In the genomic region with DNA sequence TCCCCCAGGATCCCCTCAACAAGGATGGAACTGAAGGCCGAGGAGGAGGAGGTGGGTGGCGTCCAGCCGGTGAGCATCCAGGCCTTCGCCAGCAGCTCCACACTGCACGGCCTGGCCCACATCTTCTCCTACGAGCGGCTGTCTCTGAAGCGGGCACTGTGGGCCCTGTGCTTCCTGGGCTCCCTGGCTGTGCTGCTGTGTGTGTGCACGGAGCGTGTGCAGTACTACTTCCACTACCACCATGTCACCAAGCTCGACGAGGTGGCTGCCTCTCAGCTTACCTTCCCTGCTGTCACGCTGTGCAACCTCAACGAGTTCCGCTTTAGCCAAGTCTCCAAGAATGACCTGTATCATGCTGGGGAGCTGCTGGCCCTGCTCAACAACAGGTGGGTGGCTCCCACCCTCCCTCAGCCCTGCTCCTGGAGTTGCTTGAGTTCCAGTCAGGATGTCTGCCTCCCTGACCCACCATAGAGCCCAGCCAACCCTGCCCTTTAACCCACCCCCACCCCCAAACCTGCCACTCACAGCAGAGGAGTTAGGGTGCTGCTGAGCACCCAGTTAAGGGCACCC, we compare ENCODE assay signal across 11 cellular contexts.
A peak's percentile ranks its signal among the peaks of the same experiment; 100 is the strongest.
DNase-seq lines count a peak whose midpoint lies in the region; ATAC-seq lines count a peak whose summit lies in the region.
"Had no signal": no experiment of that assay in that cellular context is flagged by ENCODE, and none has a peak within 500 bp of the region (broad histone marks: within the 10 kb centered on the region; RNA-seq: fewer than 3 reads in every experiment).

No MANE protein-coding gene starts in this region.

- peaks cover 58 to 83% of the 10 kb centered on the region in 2 donors for H3K27me3 Mint-ChIP-seq in effector memory CD8-positive, alpha-beta T cell
- peaks cover 17% of the 10 kb centered on the region for H3K27me3 Mint-ChIP-seq in stimulated activated naive CD8-positive, alpha-beta T cell treated with anti-CD3 and anti-CD28 coated beads, Interleukin-15, Interleukin-2, amounts not matched to agents 100 ng/mL and 50 ng/mL, for 24 hours

- H3K4me3 Mint-ChIP-seq in effector memory CD8-positive, alpha-beta T cell = peak overlapping the region; percentile 67 to 90
- peak overlapping the region; percentile 84 for H3K4me3 Mint-ChIP-seq in stimulated activated naive CD8-positive, alpha-beta T cell treated with anti-CD3 and anti-CD28 coated beads, Interleukin-15, Interleukin-2, amounts not matched to agents 100 ng/mL and 50 ng/mL, for 24 hours

- no peak for ATAC-seq in effector memory CD8-positive, alpha-beta T cell (replicated peaks)
- no peak for ATAC-seq in GM19328 (IDR thresholded peaks at IDR 0.05; ENCODE audit: unreplicated experiment)
- ATAC-seq in HG02571 (IDR thresholded peaks at IDR 0.05; ENCODE audit: unreplicated experiment) = no peak
- ATAC-seq: gastroesophageal sphincter had no signal

- H3K27ac Mint-ChIP-seq in effector memory CD8-positive, alpha-beta T cell = no peak overlapping the region
- peak overlapping the region; percentile 86 for H3K27ac Mint-ChIP-seq in stimulated activated naive CD8-positive, alpha-beta T cell treated with anti-CD3 and anti-CD28 coated beads, Interleukin-15, Interleukin-2, amounts not matched to agents 100 ng/mL and 50 ng/mL, for 24 hours
- H3K27ac Mint-ChIP-seq: activated B cell treated with CpG ODN at 0.5 μM for 24 hours had no signal

- peaks cover 23 to 24% of the 10 kb centered on the region in 2 donors for H3K4me1 Mint-ChIP-seq in effector memory CD8-positive, alpha-beta T cell (ENCODE audit: low read depth in 2 of 2)
- peaks cover 49% of the 10 kb centered on the region for H3K4me1 Mint-ChIP-seq in stimulated activated naive CD8-positive, alpha-beta T cell treated with anti-CD3 and anti-CD28 coated beads, Interleukin-15, Interleukin-2, amounts not matched to agents 100 ng/mL and 50 ng/mL, for 24 hours (ENCODE audit: low read depth)

- DNase-seq in activated CD8-positive, alpha-beta memory T cell treated with anti-CD3 and anti-CD28 coated beads for 24 hours = peak; percentile 69
- no peak for DNase-seq in activated CD8-positive, alpha-beta memory T cell treated with anti-CD3 and anti-CD28 coated beads, Interleukin-2, amount 50 U/mL, for 4 hours
- DNase-seq in NCI-H2196 (lab: John Stamatoyannopoulos, UW; ENCODE audit: unreplicated experiment) (peak; percentile 58), AG20443 (ENCODE audit: low spot score) (no peak)
- no peak for DNase-seq in effector memory CD8-positive, alpha-beta T cell
- DNase-seq: activated B cell treated with CpG ODN at 0.5 μM for 24 hours, NCI-H345 had no signal

- no peaks in the 10 kb centered on the region for H3K9me3 Mint-ChIP-seq in effector memory CD8-positive, alpha-beta T cell
- H3K9me3 Mint-ChIP-seq in stimulated activated naive CD8-positive, alpha-beta T cell treated with anti-CD3 and anti-CD28 coated beads, Interleukin-15, Interleukin-2, amounts not matched to agents 100 ng/mL and 50 ng/mL, for 24 hours = no peaks in the 10 kb centered on the region
- H3K9me3 Mint-ChIP-seq: activated B cell treated with CpG ODN at 0.5 μM for 24 hours had no signal

- peaks cover 3% of the 10 kb centered on the region for H3K36me3 Mint-ChIP-seq in effector memory CD8-positive, alpha-beta T cell (ENCODE audit: insufficient read depth)
- H3K36me3 Mint-ChIP-seq in stimulated activated naive CD8-positive, alpha-beta T cell treated with anti-CD3 and anti-CD28 coated beads, Interleukin-15, Interleukin-2, amounts not matched to agents 100 ng/mL and 50 ng/mL, for 24 hours (ENCODE audit: low read depth) = no peaks in the 10 kb centered on the region

Comparison
In these comparisons a context has a peak if more than half of its experiments do, and no peak if none do; other contexts are left out.
1. DNase-seq: peak in activated CD8-positive, alpha-beta memory T cell treated with anti-CD3 and anti-CD28 coated beads for 24 hours (single experiment) and NCI-H2196 (single experiment); none in activated CD8-positive, alpha-beta memory T cell treated with anti-CD3 and anti-CD28 coated beads, Interleukin-2, amount 50 U/mL, for 4 hours (single experiment), effector memory CD8-positive, alpha-beta T cell (0 of 3) and AG20443 (single experiment).